Comparison of ENCODE assay signal across 7 cellular contexts in genomic region chr6:100862063-100862462, GRCh38.
"Had no signal": no experiment of that assay in that cellular context is flagged by ENCODE, and none has a peak within 500 bp of the region (broad histone marks: within the 10 kb centered on the region; RNA-seq: fewer than 3 reads in every experiment).

No MANE protein-coding gene starts in this region.

- DNase-seq: GDM1, GF-D8 had no signal

- ATAC-seq: GM12878 had no signal

- H3K4me3 ChIP-seq: GM12878 had no signal

- FAIRE-seq: G401.6, GM12878, GM12892, GM18507, GM19239 had no signal
